Comparison of ENCODE assay signal across 15 cellular contexts in genomic region chr3:188402229-188402628, GRCh38.
A peak's percentile ranks its signal among the peaks of the same experiment; 100 is the strongest.
DNase-seq lines count a peak whose midpoint lies in the region; ATAC-seq and TF ChIP-seq lines count a peak whose summit lies in the region.
"Had no signal": no experiment of that assay in that cellular context is flagged by ENCODE, and none has a peak within 500 bp of the region (broad histone marks: within the 10 kb centered on the region; RNA-seq: fewer than 3 reads in every experiment).

No MANE protein-coding gene starts in this region.

- peaks cover 8% of the 10 kb centered on the region for H3K36me3 ChIP-seq in OCI-LY3 (replicated peaks; ENCODE audit: low read depth, low read length)

- peaks cover 79% of the 10 kb centered on the region for H3K4me1 Mint-ChIP-seq in central memory CD8-positive, alpha-beta T cell
- peaks cover 68 to 85% of the 10 kb centered on the region in 2 donors for H3K4me1 Mint-ChIP-seq in natural killer cell
- peaks cover 54 to 85% of the 10 kb centered on the region in 2 donors for H3K4me1 Mint-ChIP-seq in stimulated activated naive B cell treated with anti-CD40 and anti-IgM and Interleukin-4, amounts not matched to agents 10 μg/mL and 1 μg/mL and 100 μg/mL, for 72 hours

- DNase-seq in central memory CD8-positive, alpha-beta T cell (ENCODE audit: low spot score in 2 of 2): no peak
- DNase-seq in natural killer cell (no peak), iPS-NIHi7 (ENCODE audit: extremely low spot score) (no peak), NCI-H2081 treated with DMSO at 0.1 percent for 48 hours (lab: John Stamatoyannopoulos, UW) (no peak)
- no peak for DNase-seq in stimulated activated naive B cell treated with anti-CD40 and anti-IgM and Interleukin-4, amounts not matched to agents 10 μg/mL and 1 μg/mL and 100 μg/mL, for 72 hours
- no peak for DNase-seq in stimulated activated CD4-positive, alpha-beta T cell treated with anti-CD3 and anti-CD28 coated beads, Interleukin-4, amount 100 ng/mL, for 1 hour
- DNase-seq: C1 segment of cervical spinal cord; Calu3; CD4-positive, alpha-beta memory T cell; COR-L47; DND-41; GM23248; H7; HCEC 1CT had no signal

- peaks cover 79% of the 10 kb centered on the region for H3K4me1 ChIP-seq in OCI-LY3 (ENCODE audit: low read length)

- peak overlapping the region; percentile 11; the same call in 1 of the 2 replicates for H3K9ac ChIP-seq in OCI-LY3 (ENCODE audit: low read length)
- H3K9ac ChIP-seq: GM23248 had no signal

- peak overlapping the region; percentile 98 for H3K27ac ChIP-seq in OCI-LY3 (ENCODE audit: low read length)
- H3K27ac ChIP-seq: GM23248 had no signal

- TF ChIP-seq CTCF in OCI-LY3 (IDR thresholded peaks at IDR 0.05; ENCODE audit: low read depth, low read length) (no peak), natural killer cell (IDR thresholded peaks at IDR 0.05) (no peak)

- H3K9me3 Mint-ChIP-seq in central memory CD8-positive, alpha-beta T cell: peaks cover 5% of the 10 kb centered on the region
- no peaks in the 10 kb centered on the region for H3K9me3 Mint-ChIP-seq in natural killer cell
- H3K9me3 Mint-ChIP-seq in stimulated activated naive B cell treated with anti-CD40 and anti-IgM and Interleukin-4, amounts not matched to agents 10 μg/mL and 1 μg/mL and 100 μg/mL, for 72 hours: peaks cover 6 to 14% of the 10 kb centered on the region in 2 donors

- H3K27ac Mint-ChIP-seq in central memory CD8-positive, alpha-beta T cell (ENCODE audit: low read depth): peak overlapping the region; percentile 63
- H3K27ac Mint-ChIP-seq in natural killer cell: peak overlapping the region; percentile 47 to 74
- H3K27ac Mint-ChIP-seq in stimulated activated naive B cell treated with anti-CD40 and anti-IgM and Interleukin-4, amounts not matched to agents 10 μg/mL and 1 μg/mL and 100 μg/mL, for 72 hours: peak overlapping the region; percentile 70

- peaks cover 6% of the 10 kb centered on the region; the same call in 1 of the 2 replicates for H3K9me3 ChIP-seq in OCI-LY3 (ENCODE audit: insufficient read depth, low read length)

- H4K20me1 ChIP-seq in OCI-LY3 (ENCODE audit: insufficient read depth, low read length): no peaks in the 10 kb centered on the region

- H3K4me2 ChIP-seq in OCI-LY3 (ENCODE audit: low read length): no peak overlapping the region

- H3K4me3 Mint-ChIP-seq in central memory CD8-positive, alpha-beta T cell: no peak overlapping the region
- H3K4me3 Mint-ChIP-seq in natural killer cell: no peak overlapping the region
- no peak overlapping the region for H3K4me3 Mint-ChIP-seq in stimulated activated naive B cell treated with anti-CD40 and anti-IgM and Interleukin-4, amounts not matched to agents 10 μg/mL and 1 μg/mL and 100 μg/mL, for 72 hours

- H3K4me3 ChIP-seq in OCI-LY3 (ENCODE audit: low read length): no peak overlapping the region
- H3K4me3 ChIP-seq: GM23248 had no signal

- peaks cover 3% of the 10 kb centered on the region for H3K36me3 Mint-ChIP-seq in central memory CD8-positive, alpha-beta T cell (ENCODE audit: insufficient read depth)
- H3K36me3 Mint-ChIP-seq in natural killer cell: peaks cover 8% of the 10 kb centered on the region
- peaks cover 34 to 37% of the 10 kb centered on the region in 2 donors for H3K36me3 Mint-ChIP-seq in stimulated activated naive B cell treated with anti-CD40 and anti-IgM and Interleukin-4, amounts not matched to agents 10 μg/mL and 1 μg/mL and 100 μg/mL, for 72 hours

- H3K27me3 Mint-ChIP-seq in central memory CD8-positive, alpha-beta T cell: no peaks in the 10 kb centered on the region
- no peaks in the 10 kb centered on the region for H3K27me3 Mint-ChIP-seq in natural killer cell (ENCODE audit: low read depth in 2 of 2)
- no peaks in the 10 kb centered on the region for H3K27me3 Mint-ChIP-seq in stimulated activated naive B cell treated with anti-CD40 and anti-IgM and Interleukin-4, amounts not matched to agents 10 μg/mL and 1 μg/mL and 100 μg/mL, for 72 hours
- H3K27me3 Mint-ChIP-seq: CD4-positive, alpha-beta memory T cell had no signal

- no peak overlapping the region for H2AFZ ChIP-seq in OCI-LY3 (ENCODE audit: low read depth, low read length)
- H2AFZ ChIP-seq: GM23248 had no signal

- intact Hi-C loops in natural killer cell (cut with micrococcal nuclease): loop anchor here (5.0 kb wide), 1 partner anchor 45 kb away; no protein-coding TSS in a partner anchor

- no peaks in the 10 kb centered on the region for H3K27me3 ChIP-seq in OCI-LY3 (ENCODE audit: low read depth, low read length)

- peaks cover 27% of the 10 kb centered on the region for H3K79me2 ChIP-seq in OCI-LY3 (ENCODE audit: low read length)

- no peak for ATAC-seq in central memory CD8-positive, alpha-beta T cell (replicated peaks; ENCODE audit: extremely low read depth, poor library complexity, severe bottlenecking)
- no peak for ATAC-seq in natural killer cell
- ATAC-seq in stimulated activated naive B cell treated with anti-CD40 and anti-IgM and Interleukin-4, amounts not matched to agents 10 μg/mL and 1 μg/mL and 100 μg/mL, for 72 hours (replicated peaks): no peak
